Comparison of ENCODE assay signal across 15 cellular contexts in genomic region chr5:55036477-55036876, GRCh38. TPM values are rescaled to one million over a fixed set of nuclear protein-coding genes. Genes with fewer than 3 reads are reported as not detected.
DNase-seq lines count a peak whose midpoint lies in the region; ATAC-seq and TF ChIP-seq lines count a peak whose summit lies in the region.
"Had no signal": no experiment of that assay in that cellular context is flagged by ENCODE, and none has a peak within 500 bp of the region (broad histone marks: within the 10 kb centered on the region; RNA-seq: fewer than 3 reads in every experiment).

No MANE protein-coding gene starts in this region.

- in situ Hi-C loops in IMR-90 (cut with MboI; ENCODE audit: low sequenced_read_pairs): no loop called here

- H3K79me1 ChIP-seq in IMR-90 (ENCODE audit: low read depth in 1 of 2, low read length in 2 of 2): no peaks in the 10 kb centered on the region

- intact Hi-C loops in IMR-90 (cut with micrococcal nuclease): loop anchor here (10.0 kb wide), 1 partner anchor 122 kb away; no protein-coding TSS in a partner anchor

- H3K56ac ChIP-seq in IMR-90 (ENCODE audit: extremely low read depth, insufficient read depth, low read length): no peak overlapping the region

- DNase-seq in T-helper 1 cell (no peak), IMR-90 (peak; percentile 57), cardiac fibroblast (ENCODE audit: low read depth in 2 of 2) (peak; percentile 16 to 36), putamen (ENCODE audit: low spot score) (no peak), cerebellum (ENCODE audit: low spot score) (no peak)
- DNase-seq: activated CD4-positive, CD25-positive, alpha-beta regulatory T cell treated with anti-CD3 and anti-CD28 coated beads, Interleukin-2, amount 50 U/mL, for 72 hours; activated naive CD4-positive, alpha-beta T cell treated with anti-CD3 and anti-CD28 coated beads, Interleukin-2, amount 50 U/mL, for 16 hours; NCI-H1694 treated with DMSO at 0.1 percent for 48 hours; SHP77; tibial artery had no signal

- H3K4me2 ChIP-seq in IMR-90 (ENCODE audit: low read depth, low read length): no peak overlapping the region

- H3K4me3 Mint-ChIP-seq in T-helper 1 cell treated with Interleukin-12 subunit alpha and Interleukin-12 subunit beta and Interleukin-4 antibody, amounts not matched to agents 30 μg/mL and 1 μg/mL, for 36 hours: peak overlapping the region; percentile 29
- H3K4me3 Mint-ChIP-seq in nephron: no peak overlapping the region

- BruUV-seq in IMR-90 (replicated peaks; lab: Mats Ljungman, UMichigan): no TSS peak

- no peak overlapping the region for H3K9ac ChIP-seq in IMR-90 (ENCODE audit: low read depth, low read length)

- no peak overlapping the region for H2AK5ac ChIP-seq in IMR-90 (ENCODE audit: low read depth, low read length)

- no peak overlapping the region for H3K4ac ChIP-seq in IMR-90 (ENCODE audit: low read depth, low read length)

- H3K36me3 Mint-ChIP-seq in T-helper 1 cell treated with Interleukin-12 subunit alpha and Interleukin-12 subunit beta and Interleukin-4 antibody, amounts not matched to agents 30 μg/mL and 1 μg/mL, for 36 hours (ENCODE audit: low read depth): peaks cover 38% of the 10 kb centered on the region
- no peaks in the 10 kb centered on the region for H3K36me3 Mint-ChIP-seq in nephron (ENCODE audit: low read depth)

- H3K14ac ChIP-seq in IMR-90 (replicated peaks; ENCODE audit: low read depth, low read length): no peak overlapping the region

- H2BK15ac ChIP-seq in IMR-90 (ENCODE audit: low read depth, low read length): no peak overlapping the region

- no CpG with 5 or more reads among the region's 1 CpG for whole genome bisulfite sequencing in IMR-90 (ENCODE audit: extremely low coverage in 2 of 2, insufficient read length in 1 of 2), 2 experiments

- H3K4me3 ChIP-seq in IMR-90 (ENCODE audit: insufficient read depth, low read depth, low read length): no peak overlapping the region
- H3K4me3 ChIP-seq in cardiac fibroblast (replicated peaks in 1 of 2; ENCODE audit: low read depth in 2 of 2, low read length in 2 of 2): no peak overlapping the region
- H3K4me3 ChIP-seq: tibial artery had no signal

- H2AK9ac ChIP-seq in IMR-90 (replicated peaks; ENCODE audit: low read depth, low read length, poor library complexity): no peak overlapping the region

- H2AFZ ChIP-seq in IMR-90 (replicated peaks; ENCODE audit: low read length, poor library complexity): no peak overlapping the region

- peaks cover 3% of the 10 kb centered on the region for H3K27me3 ChIP-seq in IMR-90 (ENCODE audit: control insufficient read depth, insufficient read depth, low read length)
- H3K27me3 ChIP-seq: tibial artery had no signal

- no peak overlapping the region for H4K8ac ChIP-seq in IMR-90 (ENCODE audit: low read depth in 2 of 2, low read length in 2 of 2)

- TF ChIP-seq CTCF in IMR-90 (conservative IDR thresholded peaks at IDR 0.05; ENCODE audit: low read depth, low read length) (no peak), cardiac fibroblast (IDR thresholded peaks at IDR 0.05; ENCODE audit: low read depth, low read length) (no peak), nephron (IDR thresholded peaks at IDR 0.05; ENCODE audit: unreplicated experiment in 3 of 3) (no peak)

- H3K23ac ChIP-seq in IMR-90 (ENCODE audit: low read depth, low read length): no peak overlapping the region

- no peak overlapping the region for H3K18ac ChIP-seq in IMR-90 (ENCODE audit: low read depth, low read length)

- H3K27ac ChIP-seq in IMR-90 (ENCODE audit: insufficient read depth, low read length): no peak overlapping the region
- H3K27ac ChIP-seq: 22Rv1, tibial artery had no signal

- H3K27me3 Mint-ChIP-seq in T-helper 1 cell treated with Interleukin-12 subunit alpha and Interleukin-12 subunit beta and Interleukin-4 antibody, amounts not matched to agents 30 μg/mL and 1 μg/mL, for 36 hours (ENCODE audit: low read depth): no peaks in the 10 kb centered on the region
- H3K27me3 Mint-ChIP-seq in nephron (ENCODE audit: low read depth): no peaks in the 10 kb centered on the region

- no peak for TF ChIP-seq RAD21 in IMR-90 (IDR thresholded peaks at IDR 0.05; ENCODE audit: low read length)

- POLR2A ChIA-PET in IMR-90 (lab: Charles Lee; ENCODE audit: unreplicated experiment): no interaction called here

- ATAC-seq in IMR-90 (ENCODE audit: low read depth) (peak; percentile 90), HG02759 (IDR thresholded peaks at IDR 0.05; ENCODE audit: unreplicated experiment) (no peak)

- CTCF ChIA-PET in IMR-90 (lab: Yijun Ruan, JAX): interaction anchor here (1.1 kb wide), 1 partner anchor 77 kb away, joined by 5 read pairs; no protein-coding TSS in a partner anchor

- H4K91ac ChIP-seq in IMR-90 (ENCODE audit: insufficient read depth, low read depth, low read length): no peak overlapping the region

- dilution Hi-C loops in IMR-90 (cut with HindIII; ENCODE audit: low sequenced_read_pairs, unreplicated experiment): no loop called here

- H4K5ac ChIP-seq in IMR-90 (ENCODE audit: low read depth, low read length): no peak overlapping the region

- H2BK20ac ChIP-seq in IMR-90 (ENCODE audit: low read depth, low read length): no peak overlapping the region

- H3K9me3 ChIP-seq in IMR-90 (ENCODE audit: control insufficient read depth, insufficient read depth, low read length): no peaks in the 10 kb centered on the region
- H3K9me3 ChIP-seq: tibial artery had no signal

- no peak overlapping the region for H2BK120ac ChIP-seq in IMR-90 (ENCODE audit: low read depth, low read length)

- H3K9me1 ChIP-seq in IMR-90 (ENCODE audit: insufficient read depth, low read length): no peaks in the 10 kb centered on the region

- H2BK5ac ChIP-seq in IMR-90 (ENCODE audit: low read depth, low read length, poor library complexity, severe bottlenecking): no peak overlapping the region

- H3K4me1 ChIP-seq in IMR-90 (ENCODE audit: control insufficient read depth, insufficient read depth, low read length): no peaks in the 10 kb centered on the region
- H3K4me1 ChIP-seq: tibial artery had no signal

- H3K36me3 ChIP-seq in IMR-90 (ENCODE audit: control insufficient read depth, insufficient read depth, low read length): no peaks in the 10 kb centered on the region
- H3K36me3 ChIP-seq: tibial artery had no signal

- H3K9me3 Mint-ChIP-seq in T-helper 1 cell treated with Interleukin-12 subunit alpha and Interleukin-12 subunit beta and Interleukin-4 antibody, amounts not matched to agents 30 μg/mL and 1 μg/mL, for 36 hours: peaks cover 12% of the 10 kb centered on the region
- no peaks in the 10 kb centered on the region for H3K9me3 Mint-ChIP-seq in nephron

- H3K27ac Mint-ChIP-seq in T-helper 1 cell treated with Interleukin-12 subunit alpha and Interleukin-12 subunit beta and Interleukin-4 antibody, amounts not matched to agents 30 μg/mL and 1 μg/mL, for 36 hours: peak overlapping the region; percentile 97
- peak overlapping the region in 2 of 3 experiments; percentile 8 to 11 for H3K27ac Mint-ChIP-seq in nephron

- H4K20me1 ChIP-seq in IMR-90 (ENCODE audit: insufficient read depth, low read length): no peaks in the 10 kb centered on the region

- no peak for TF ChIP-seq POLR2A in IMR-90 (IDR thresholded peaks at IDR 0.05; ENCODE audit: low read depth, low read length)

- H3K4me1 Mint-ChIP-seq in T-helper 1 cell treated with Interleukin-12 subunit alpha and Interleukin-12 subunit beta and Interleukin-4 antibody, amounts not matched to agents 30 μg/mL and 1 μg/mL, for 36 hours (ENCODE audit: low read depth): peaks cover 60% of the 10 kb centered on the region
- peaks cover 9% of the 10 kb centered on the region for H3K4me1 Mint-ChIP-seq in nephron

TF ChIP-seq in IMR-90, 13 proteins besides CTCF, POLR2A, EP300 and RAD21:
- TF ChIP-seq FOS (IDR thresholded peaks at IDR 0.05; ENCODE audit: low read depth, low read length) (no peak), NFE2L2 (IDR thresholded peaks at IDR 0.05; ENCODE audit: low read depth, low read length) (no peak), RCOR1 (IDR thresholded peaks at IDR 0.05; ENCODE audit: insufficient replicate concordance, low read length) (no peak), MAZ (IDR thresholded peaks at IDR 0.05; ENCODE audit: borderline replicate concordance, low read depth, low read length) (no peak), SMC3 (IDR thresholded peaks at IDR 0.05; ENCODE audit: low read depth, low read length) (no peak), MAFK (IDR thresholded peaks at IDR 0.05; ENCODE audit: low read depth, low read length) (no peak)

RNA-seq across cellular contexts. Expression of gene GZMK, which starts 12.4 kb away (rescaled TPM):
- not detected in 2 replicates for total RNA-seq in IMR-90 (2012; rRNA removed)
- not detected in 2 replicates for polyA plus RNA-seq in IMR-90 (2012; rRNA removed)
- not detected in 2 replicates for polyA plus RNA-seq in IMR-90 (2012; cell fraction: cytosol; rRNA removed)
- polyA plus RNA-seq in IMR-90 (2012; cell fraction: nucleus; rRNA removed; ENCODE audit: low replicate concordance): not detected in 2 replicates
- total RNA-seq in cerebellum: not detected
- total RNA-seq: glomerular endothelial cell had no signal

RNA-seq across cellular contexts. Expression of gene ESM1, which starts 51.1 kb away (rescaled TPM):
- total RNA-seq in IMR-90 (2012; rRNA removed): 8.9 and 10.2 TPM in 2 replicates
- polyA plus RNA-seq in IMR-90 (2012; rRNA removed): 5.6 and 7.1 TPM in 2 replicates
- 2.3 and 4.2 TPM in 2 replicates for polyA plus RNA-seq in IMR-90 (2012; cell fraction: cytosol; rRNA removed)
- polyA plus RNA-seq in IMR-90 (2012; cell fraction: nucleus; rRNA removed; ENCODE audit: low replicate concordance): 0.29 and 1.0 TPM in 2 replicates
- 0.27 TPM for total RNA-seq in cerebellum

Comparison
In these comparisons a context has a peak if more than half of its experiments do, and no peak if none do; other contexts are left out.
1. DNase-seq: peak in IMR-90 (single experiment) and cardiac fibroblast (2 of 2); none in T-helper 1 cell (0 of 5), putamen (single experiment) and cerebellum (single experiment).